Comparison of ENCODE assay signal across 8 cellular contexts in the genomic region with DNA sequence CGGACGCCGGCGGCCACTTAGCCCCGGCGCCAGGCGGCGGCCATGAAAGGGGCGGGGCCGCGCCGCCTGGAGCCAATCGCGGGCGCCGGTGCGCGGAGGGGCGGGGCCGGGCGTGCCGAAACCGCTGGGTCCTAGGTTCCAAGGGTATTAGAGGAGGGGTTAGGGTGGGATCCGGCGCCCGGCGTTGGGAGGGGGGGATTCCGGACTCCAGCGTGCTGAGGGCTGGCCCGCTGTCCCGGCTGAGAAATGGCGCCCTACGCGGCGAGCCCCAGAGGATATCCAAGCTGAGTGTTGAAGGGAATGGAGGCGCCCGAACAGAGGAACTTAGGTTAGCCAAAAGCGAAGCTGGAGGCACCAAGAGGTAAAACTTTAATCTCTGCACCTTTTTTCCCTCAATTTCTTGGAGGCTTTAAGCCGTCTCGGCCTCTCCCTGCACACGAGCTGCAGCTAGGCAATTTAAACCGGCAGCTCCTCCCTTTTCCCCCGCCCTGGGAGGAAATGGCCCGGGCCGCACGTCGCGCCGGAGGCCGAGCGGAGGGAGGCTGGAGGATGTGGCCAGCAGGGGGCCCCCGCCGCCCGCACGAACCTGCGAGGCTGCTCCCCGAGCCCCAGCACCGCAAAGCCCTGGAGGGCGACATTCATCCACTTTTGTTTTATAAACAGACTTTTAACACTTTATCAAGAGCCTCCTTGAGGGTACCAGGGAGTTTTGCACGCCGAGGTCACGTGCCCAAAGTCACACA. TPM values are rescaled to one million over a fixed set of nuclear protein-coding genes. Genes with fewer than 3 reads are reported as not detected.
DNase-seq lines count a peak whose midpoint lies in the region; ATAC-seq and TF ChIP-seq lines count a peak whose summit lies in the region.

A gene with protein sequence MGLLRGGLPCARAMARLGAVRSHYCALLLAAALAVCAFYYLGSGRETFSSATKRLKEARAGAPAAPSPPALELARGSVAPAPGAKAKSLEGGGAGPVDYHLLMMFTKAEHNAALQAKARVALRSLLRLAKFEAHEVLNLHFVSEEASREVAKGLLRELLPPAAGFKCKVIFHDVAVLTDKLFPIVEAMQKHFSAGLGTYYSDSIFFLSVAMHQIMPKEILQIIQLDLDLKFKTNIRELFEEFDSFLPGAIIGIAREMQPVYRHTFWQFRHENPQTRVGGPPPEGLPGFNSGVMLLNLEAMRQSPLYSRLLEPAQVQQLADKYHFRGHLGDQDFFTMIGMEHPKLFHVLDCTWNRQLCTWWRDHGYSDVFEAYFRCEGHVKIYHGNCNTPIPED (minus strand): TSS at position 44 of the 743 bp plus-strand sequence. CDS start 101 bp downstream, outside the sequence.

- POLR2A ChIA-PET in PC-3 (lab: Charles Lee; ENCODE audit: unreplicated experiment) = interaction anchor here (0.6 to 1.0 kb wide), 3 partner anchors 31 to 172 kb away, joined by 3 to 7 read pairs (median 4); a partner anchor contains a TSS

- BruUV-seq in PC-3 (replicated peaks; lab: Mats Ljungman, UMichigan) = TSS peak; percentile 71

- H3K9me3 ChIP-seq in PC-3 (ENCODE audit: low read length) (no peaks in the 10 kb centered on the region), esophagus muscularis mucosa (no peaks in the 10 kb centered on the region)

- WGBS in esophagus muscularis mucosa = 2% methylated on average over 31 of the region's 62 CpGs

- peak within 1 kb of the TSS; percentile 77 for H3K9ac ChIP-seq in PC-3 (ENCODE audit: low read length)

- no peak for TF ChIP-seq EP300 in esophagus muscularis mucosa (IDR thresholded peaks at IDR 0.05)

- peaks cover 40% of the 10 kb centered on the region for H3K79me2 ChIP-seq in PC-3 (ENCODE audit: low read length)

- TF ChIP-seq CTCF in PC-3 (conservative IDR thresholded peaks at IDR 0.05; ENCODE audit: low read depth, low read length) (peak; percentile 98), esophagus muscularis mucosa (IDR thresholded peaks at IDR 0.05) (peak; percentile 89 to 95 (median 95))

- peaks cover 21% of the 10 kb centered on the region for H3K4me1 ChIP-seq in PC-3 (ENCODE audit: insufficient read depth, low read length)
- peaks cover 21 to 30% (median 27%) of the 10 kb centered on the region in 4 donors for H3K4me1 ChIP-seq in esophagus muscularis mucosa

- peak within 1 kb of the TSS; percentile 57 for H3K27ac ChIP-seq in PC-3 (ENCODE audit: low read length)
- H3K27ac ChIP-seq in esophagus muscularis mucosa (replicated peaks in 1 of 4) = peak within 1 kb of the TSS; percentile 85 to 90 (median 86)

- peak within 1 kb of the TSS; percentile 96 for H3K4me2 ChIP-seq in PC-3 (ENCODE audit: low read length)

- DNase-seq in DMS79 treated with DMSO at 0.1 percent for 48 hours (lab: John Stamatoyannopoulos, UW) (peak; percentile 96), KG1 (lab: John Stamatoyannopoulos, UW) (peak; percentile 89), PC-3 (peak; percentile 91), esophagus muscularis mucosa (ENCODE audit: extremely low spot score) (peak; percentile 95), myocyte (ENCODE audit: low read depth) (peak; percentile 89)
- peak; percentile 94 to 95 for DNase-seq in activated T-cell treated with anti-CD3 and anti-CD28 coated beads, Interleukin-2, amount 50 U/mL, for 48 hours
- peak; percentile 75 to 87 for DNase-seq in stimulated activated CD8-positive, alpha-beta memory T cell treated with anti-CD3 and anti-CD28 coated beads, Interleukin-7, amount 100 ng/mL, for 4 hours (ENCODE audit: low read depth in 2 of 2)

- ATAC-seq in GM21737 (IDR thresholded peaks at IDR 0.05; ENCODE audit: unreplicated experiment) = peak; percentile 78
- peak; percentile 81 for ATAC-seq in PC-3

- no peaks in the 10 kb centered on the region for H3K9me2 ChIP-seq in PC-3 (replicated peaks; ENCODE audit: low read length)

- H3F3A ChIP-seq in PC-3 (ENCODE audit: low read length, unreplicated experiment) = no peaks in the 10 kb centered on the region

- no peak for TF ChIP-seq POLR2A in esophagus muscularis mucosa (IDR thresholded peaks at IDR 0.05; ENCODE audit: low read depth)

- intact Hi-C loops in PC-3 (cut with micrococcal nuclease) (loop anchor here (1.0 to 5.0 kb wide), 4 partner anchors 170 to 581 kb away; a partner anchor contains a TSS), esophagus muscularis mucosa (cut with DNase I) (loop anchor here (5.0 kb wide), 1 partner anchor 171 kb away; a partner anchor contains a TSS)

- no peaks in the 10 kb centered on the region for H3K27me3 ChIP-seq in PC-3 (ENCODE audit: low read length)
- H3K27me3 ChIP-seq in esophagus muscularis mucosa = no peaks in the 10 kb centered on the region

- H3K36me3 ChIP-seq in PC-3 (ENCODE audit: low read depth, low read length) (peaks cover 7% of the 10 kb centered on the region), esophagus muscularis mucosa (peaks cover 0 to 11% (median 0%) of the 10 kb centered on the region in 4 donors)

- H2AFZ ChIP-seq in PC-3 (ENCODE audit: low read length) = peak within 1 kb of the TSS; percentile 97

- H4K20me1 ChIP-seq in PC-3 (ENCODE audit: low read length) = peaks cover 14% of the 10 kb centered on the region; the same call in 1 of the 2 replicates

- CTCF ChIA-PET in PC-3 (lab: Charles Lee) = interaction anchor here (0.5 to 2.9 kb wide), 26 partner anchors 9 to 625 kb away, joined by 3 to 22 read pairs (median 4); a partner anchor contains a TSS

- peak within 1 kb of the TSS; percentile 82 for H3K4me3 ChIP-seq in PC-3 (ENCODE audit: low read length)
- peak within 1 kb of the TSS; percentile 70 to 90 (median 84) for H3K4me3 ChIP-seq in esophagus muscularis mucosa

RNA-seq across cellular contexts. Expression of the gene that starts here (rescaled TPM):
- 25.5 and 27.8 TPM in 2 replicates for total RNA-seq in PC-3 (2014; rRNA removed)
- 10 to 100 TPM in 3 of 4 donors, 1 to 10 TPM in 1; 8.8 to 18.5 (median 13.9) TPM for total RNA-seq in esophagus muscularis mucosa
- total RNA-seq in myocyte = 14.5 and 20.1 TPM in 2 replicates
- polyA plus RNA-seq in myocyte (2012) = 21.7 TPM

Comparison
In these comparisons a context has a peak if more than half of its experiments do, and no peak if none do; other contexts are left out.
1. Peak in every context shown above with its lines: DNase-seq, ATAC-seq, H3K4me3 ChIP-seq and H3K27ac ChIP-seq.